29 cellular contexts compared by ENCODE assay signal in the genomic region with DNA sequence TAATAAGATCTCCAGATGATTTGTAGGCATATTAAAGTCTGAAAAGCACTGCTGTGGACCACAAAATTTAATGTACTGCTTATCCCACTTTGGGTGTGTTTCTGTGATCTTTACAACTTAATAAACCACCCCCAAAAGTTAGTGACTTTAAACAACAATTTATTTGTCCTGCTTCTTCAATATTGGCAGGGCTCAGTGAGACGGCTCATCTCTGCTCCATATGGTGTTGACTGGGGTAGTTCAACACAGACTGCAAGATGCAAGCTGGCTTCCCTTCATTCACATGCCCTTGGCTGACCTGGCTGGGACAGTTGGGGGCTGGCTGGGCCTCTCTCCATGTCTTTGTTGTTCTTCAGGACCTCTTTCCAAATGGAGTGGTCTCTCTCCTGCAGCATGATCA.
"Had no signal": no experiment of that assay in that cellular context is flagged by ENCODE, and none has a peak within 500 bp of the region (broad histone marks: within the 10 kb centered on the region; RNA-seq: fewer than 3 reads in every experiment).

No MANE protein-coding gene starts in this region.

- H3K79me2 ChIP-seq: parathyroid adenoma had no signal

- H3K4me2 ChIP-seq: smooth muscle cell had no signal

- H3K9me3 ChIP-seq: ovary, psoas muscle, suprapubic skin, testis, upper lobe of right lung, uterus had no signal

- H2AFZ ChIP-seq: parathyroid adenoma had no signal

- H3K36me3 ChIP-seq: ovary, spleen, suprapubic skin, tibial nerve, upper lobe of right lung, uterus had no signal

- H3K27me3 ChIP-seq: ovary, spleen, suprapubic skin, testis, tibial nerve, upper lobe of right lung, uterus had no signal

- H3K4me3 ChIP-seq: ovary, psoas muscle, skin epidermis, smooth muscle cell, spleen, suprapubic skin, testis, tibial nerve, upper lobe of right lung, uterus had no signal

- H3K9ac ChIP-seq: parathyroid adenoma had no signal

- H3K27ac ChIP-seq: ovary, parathyroid adenoma, psoas muscle, skin epidermis, spleen, suprapubic skin, testis, tibial nerve, upper lobe of right lung, uterus had no signal

- ATAC-seq: naive thymus-derived CD8-positive, alpha-beta T cell; natural killer cell treated with Interleukin-12 subunit alpha and Interleukin-12 subunit beta and Interleukin-15 and Interleukin-18, amount 100 ng/mL, for 72 hours; psoas muscle; right cardiac atrium; sciatic nerve; stimulated activated memory B cell treated with anti-CD40 and anti-IgM and Interleukin-4, amounts not matched to agents 10 μg/mL and 1 μg/mL and 100 μg/mL, for 72 hours; stimulated activated naive CD8-positive, alpha-beta T cell treated with anti-CD3 and anti-CD28 coated beads, Interleukin-15, amount 100 ng/mL, for 72 hours; stimulated activated naive CD8-positive, alpha-beta T cell treated with anti-CD3 and anti-CD28 coated beads, Interleukin-15, Interleukin-2, amounts not matched to agents 100 U/mL and 50 U/mL, for 24 hours; upper lobe of right lung had no signal

- DNase-seq: naive B cell; naive thymus-derived CD8-positive, alpha-beta T cell; nephron progenitor cell; occipital lobe; ovary; posterior cingulate gyrus; psoas muscle; right cardiac atrium; spleen; stimulated activated CD4-positive, alpha-beta T cell treated with anti-CD3 and anti-CD28 coated beads, Interleukin-12 subunit alpha, Interleukin-12 subunit beta, amount 100 ng/mL, for 4 hours; stimulated activated CD4-positive, alpha-beta T cell treated with anti-CD3 and anti-CD28 coated beads, Interleukin-1b, Interleukin-23, amount 100 ng/mL, for 48 hours; stimulated activated CD4-positive, alpha-beta T cell treated with anti-CD3 and anti-CD28 coated beads, Interleukin-4, amount 100 ng/mL, for 1 hour; stimulated activated CD4-positive, alpha-beta T cell treated with anti-CD3 and anti-CD28 coated beads, Interleukin-4, amount 100 ng/mL, for 4 hours; stimulated activated CD8-positive, alpha-beta memory T cell treated with anti-CD3 and anti-CD28 coated beads, Interleukin-4, amount 100 ng/mL, for 48 hours; stimulated activated naive CD4-positive, alpha-beta T cell; stimulated activated naive CD8-positive, alpha-beta T cell treated with anti-CD3 and anti-CD28 coated beads, Interleukin-15, amount 100 ng/mL, for 72 hours; stimulated activated naive CD8-positive, alpha-beta T cell treated with anti-CD3 and anti-CD28 coated beads, Interleukin-15, Interleukin-2, amounts not matched to agents 100 U/mL and 50 U/mL, for 24 hours; substantia nigra; testis; upper lobe of right lung; uterus had no signal

- H3K4me1 ChIP-seq: parathyroid adenoma, psoas muscle, spleen, suprapubic skin, testis, upper lobe of right lung, uterus had no signal
